ENCODE assay signal across 32 cellular contexts in the genomic region with DNA sequence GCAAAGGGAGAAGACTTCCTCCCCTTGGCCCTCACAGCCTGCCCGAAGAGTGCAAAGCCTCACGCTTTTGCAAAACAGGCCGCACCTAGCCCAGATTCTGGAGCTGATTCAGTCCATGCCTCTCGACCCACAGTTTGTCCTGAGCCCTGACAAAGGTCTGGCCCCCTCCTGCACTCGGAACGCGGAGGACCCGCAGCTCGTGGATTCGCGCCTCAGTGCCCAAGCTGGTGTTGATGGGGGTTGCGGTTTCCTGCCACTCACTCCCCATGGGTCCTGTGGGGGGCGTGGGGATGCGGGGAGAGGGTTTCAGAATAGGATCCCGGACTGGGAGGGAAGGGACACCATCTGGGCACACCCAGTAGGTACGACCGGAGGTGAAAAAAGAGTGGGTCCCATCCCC. TPM values are rescaled to one million over a fixed set of nuclear protein-coding genes. Genes with fewer than 3 reads are reported as not detected.
A peak's percentile ranks its signal among the peaks of the same experiment; 100 is the strongest.
DNase-seq lines count a peak whose midpoint lies in the region; ATAC-seq, FAIRE-seq and TF ChIP-seq lines count a peak whose summit lies in the region.
"Had no signal": no experiment of that assay in that cellular context is flagged by ENCODE, and none has a peak within 500 bp of the region (broad histone marks: within the 10 kb centered on the region; RNA-seq: fewer than 3 reads in every experiment).

No MANE protein-coding gene starts in this region.

- POLR2A ChIA-PET in WTC11 (lab: Charles Lee): interaction anchor here (0.6 to 0.9 kb wide), 3 partner anchors 9 to 518 kb away, joined by 3 to 6 read pairs (median 4); no protein-coding TSS in a partner anchor

- no peaks in the 10 kb centered on the region for H3K9me3 Mint-ChIP-seq in GM23338
- H3K9me3 Mint-ChIP-seq in WTC11: no peaks in the 10 kb centered on the region
- H3K9me3 Mint-ChIP-seq: CD4-positive, CD25-positive, alpha-beta regulatory T cell had no signal

- CTCF ChIA-PET in WTC11 (lab: Charles Lee): interaction anchor here (0.6 to 1.6 kb wide), 11 partner anchors 13 to 225 kb away, joined by 3 to 11 read pairs (median 4); no protein-coding TSS in a partner anchor

- H3K4me3 ChIP-seq in GM23338 (peak overlapping the region; percentile 82), iPS-18c (ENCODE audit: insufficient read depth, low read depth, low read length) (peak overlapping the region; percentile 84; the same call in 1 of the 2 replicates), spleen (no peak overlapping the region)
- H3K4me3 ChIP-seq: upper lobe of right lung had no signal

- H3K4me2 ChIP-seq in GM23338: peak overlapping the region; percentile 95
- H3K4me2 ChIP-seq: SK-N-SH had no signal

- peaks cover 2% of the 10 kb centered on the region for H3K9me3 ChIP-seq in iPS-18c (ENCODE audit: control insufficient read depth, insufficient read depth, low read length)
- H3K9me3 ChIP-seq in spleen: no peaks in the 10 kb centered on the region
- H3K9me3 ChIP-seq: esophagus muscularis mucosa, SK-N-SH, upper lobe of right lung had no signal

- H4K20me1 ChIP-seq in GM23338 (replicated peaks; ENCODE audit: insufficient read depth): no peaks in the 10 kb centered on the region; the same call in 1 of the 2 replicates

- peak; percentile 34 for DNase-seq in GM23338 (ENCODE audit: low spot score)
- no peak for DNase-seq in WTC11 (ENCODE audit: low spot score)
- peak; percentile 31 for DNase-seq in spleen
- DNase-seq in NCI-H446 (lab: John Stamatoyannopoulos, UW): no peak
- DNase-seq in RCC 7860 (ENCODE audit: low spot score): no peak
- DNase-seq: activated CD8-positive, alpha-beta T cell treated with anti-CD3 and anti-CD28 coated beads, Interleukin-2, amount 10 ng/mL, durations not matched to agents 7 days and 5 days; activated T-cell treated with anti-CD3 and anti-CD28 coated beads for 4 hours; DMS 273 treated with DMSO at 0.1 percent for 48 hours; foreskin keratinocyte; hippocampal formation; NCI-H1105 treated with DMSO at 0.1 percent for 48 hours; NCI-H2227 treated with DMSO at 0.1 percent for 48 hours; OCI-M1; stimulated activated CD4-positive, alpha-beta T cell treated with anti-CD3 and anti-CD28 coated beads, Interleukin-4, amount 100 ng/mL, for 1 hour; substantia nigra; T-helper 17 cell; upper lobe of right lung had no signal

- H3K27me3 ChIP-seq in GM23338 (ENCODE audit: insufficient read depth) (peaks cover 38% of the 10 kb centered on the region), spleen (replicated peaks in 1 of 7) (peaks cover 0 to 87% (median 38%) of the 10 kb centered on the region in 7 donors)

- H3K36me3 ChIP-seq in GM23338 (ENCODE audit: insufficient read depth) (peaks cover 5% of the 10 kb centered on the region; the same call in 1 of the 2 replicates), spleen (no peaks in the 10 kb centered on the region)
- H3K36me3 ChIP-seq: cardiac muscle cell, esophagus muscularis mucosa, upper lobe of right lung had no signal

- H3K4me1 ChIP-seq in GM23338 (ENCODE audit: insufficient read depth) (peaks cover 15% of the 10 kb centered on the region), spleen (peaks cover 0 to 28% (median 15%) of the 10 kb centered on the region in 6 donors)
- H3K4me1 ChIP-seq: foreskin keratinocyte, parathyroid adenoma, upper lobe of right lung had no signal

- peak overlapping the region; percentile 95 for H2AFZ ChIP-seq in GM23338
- H2AFZ ChIP-seq: parathyroid adenoma had no signal

- no peaks in the 10 kb centered on the region; the same call in 1 of the 2 replicates for H3K79me2 ChIP-seq in GM23338 (replicated peaks; ENCODE audit: insufficient read depth)
- H3K79me2 ChIP-seq: parathyroid adenoma had no signal

- FAIRE-seq in RCC 7860 (lab: Jason Lieb, UNC): no peak
- FAIRE-seq: H54 had no signal

- TF ChIP-seq POLR2A in spleen (IDR thresholded peaks at IDR 0.05) (no peak), GM18505 (IDR thresholded peaks at IDR 0.05; ENCODE audit: borderline replicate concordance, extremely low read depth, insufficient read depth, insufficient read length) (no peak)

- H3K27ac ChIP-seq in GM23338 (ENCODE audit: low read depth) (no peak overlapping the region), spleen (no peak overlapping the region)
- H3K27ac ChIP-seq: cardiac muscle cell, coronary artery, esophagus muscularis mucosa, foreskin keratinocyte, parathyroid adenoma, upper lobe of right lung had no signal

- H3K36me3 Mint-ChIP-seq in GM23338 (ENCODE audit: low read depth): peaks cover 24% of the 10 kb centered on the region
- peaks cover 21% of the 10 kb centered on the region for H3K36me3 Mint-ChIP-seq in WTC11
- H3K36me3 Mint-ChIP-seq: activated naive CD8-positive, alpha-beta T cell; CD4-positive, CD25-positive, alpha-beta regulatory T cell; naive thymus-derived CD8-positive, alpha-beta T cell had no signal

- 0 out of 2 replicates have a peak, but pooled peaks cover 4% of the 10 kb centered on the region for H3F3A ChIP-seq in GM23338 (replicated peaks; ENCODE audit: low read depth)

- intact Hi-C loops in spleen (cut with DNase I; ENCODE audit: low total_unique reads): no loop called here

- peak; percentile 1; the same call in 2 of the 3 replicates for ATAC-seq in GM23338
- no peak for ATAC-seq in WTC11
- ATAC-seq in GM18505 (IDR thresholded peaks at IDR 0.05; ENCODE audit: unreplicated experiment): no peak
- ATAC-seq: naive thymus-derived CD8-positive, alpha-beta T cell; T-helper 17 cell; upper lobe of right lung had no signal

- H3K4me1 Mint-ChIP-seq in GM23338 (peaks cover 28% of the 10 kb centered on the region), WTC11 (peaks cover 28% of the 10 kb centered on the region)
- H3K4me1 Mint-ChIP-seq: T-helper 17 cell had no signal

- 28 to 49% (median 36%) methylated on average over 13 to 17 of the region's 17 CpGs for WGBS in spleen, 5 donors

- H3K9me2 ChIP-seq in GM23338 (ENCODE audit: insufficient read depth): 0 out of 2 replicates have a peak, but pooled peaks cover 7% of the 10 kb centered on the region
- H3K9me2 ChIP-seq: SK-N-SH had no signal

- H3K27me3 Mint-ChIP-seq in GM23338 (ENCODE audit: insufficient read depth, low read depth, poor library complexity) (peaks cover 28% of the 10 kb centered on the region), WTC11 (ENCODE audit: low read depth) (peaks cover 32% of the 10 kb centered on the region)

- H3K4me3 Mint-ChIP-seq in GM23338 (peak overlapping the region; percentile 83), WTC11 (peak overlapping the region; percentile 80)
- H3K4me3 Mint-ChIP-seq: activated CD8-positive, alpha-beta T cell treated with anti-CD3 and anti-CD28 coated beads, Interleukin-2, amount 10 ng/mL, durations not matched to agents 7 days and 5 days; activated naive CD8-positive, alpha-beta T cell; CD4-positive, CD25-positive, alpha-beta regulatory T cell; T-helper 17 cell had no signal

- no peak for TF ChIP-seq CTCF in GM23338 (conservative IDR thresholded peaks at IDR 0.05; ENCODE audit: low read depth in 2 of 2)
- TF ChIP-seq CTCF in WTC11 (IDR thresholded peaks at IDR 0.05): no peak
- no peak for TF ChIP-seq CTCF in spleen (IDR thresholded peaks at IDR 0.05 in 8 of 11, conservative IDR thresholded peaks at IDR 0.05 in 3 of 11)

- H3K27ac Mint-ChIP-seq in GM23338 (no peak overlapping the region), WTC11 (no peak overlapping the region)
- H3K27ac Mint-ChIP-seq: activated CD8-positive, alpha-beta T cell treated with anti-CD3 and anti-CD28 coated beads, Interleukin-2, amount 10 ng/mL, durations not matched to agents 7 days and 5 days; activated naive CD8-positive, alpha-beta T cell; CD4-positive, CD25-positive, alpha-beta regulatory T cell; naive thymus-derived CD8-positive, alpha-beta T cell; T-helper 17 cell had no signal

TF ChIP-seq in GM23338, 12 proteins besides CTCF, POLR2A, EP300 and RAD21 (continues in another document):
- no peak for TF ChIP-seq EZH2phosphoT487 (IDR thresholded peaks at IDR 0.05; ENCODE audit: unreplicated experiment)
- no peak for TF ChIP-seq EZH2 (IDR thresholded peaks at IDR 0.05; ENCODE audit: low read depth, unreplicated experiment)
- no peak for TF ChIP-seq POLR2AphosphoS5 (IDR thresholded peaks at IDR 0.05; ENCODE audit: low read depth)
- TF ChIP-seq, protein P1, sequence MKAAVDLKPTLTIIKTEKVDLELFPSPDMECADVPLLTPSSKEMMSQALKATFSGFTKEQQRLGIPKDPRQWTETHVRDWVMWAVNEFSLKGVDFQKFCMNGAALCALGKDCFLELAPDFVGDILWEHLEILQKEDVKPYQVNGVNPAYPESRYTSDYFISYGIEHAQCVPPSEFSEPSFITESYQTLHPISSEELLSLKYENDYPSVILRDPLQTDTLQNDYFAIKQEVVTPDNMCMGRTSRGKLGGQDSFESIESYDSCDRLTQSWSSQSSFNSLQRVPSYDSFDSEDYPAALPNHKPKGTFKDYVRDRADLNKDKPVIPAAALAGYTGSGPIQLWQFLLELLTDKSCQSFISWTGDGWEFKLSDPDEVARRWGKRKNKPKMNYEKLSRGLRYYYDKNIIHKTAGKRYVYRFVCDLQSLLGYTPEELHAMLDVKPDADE (IDR thresholded peaks at IDR 0.05): no peak

RNA-seq across cellular contexts. Expression of a gene that starts 0.6 kb away (rescaled TPM):
- total RNA-seq in GM23338 (2014; rRNA removed; shearing (Covaris generic)): 127 and 156 TPM in 2 replicates
- polyA plus RNA-seq in GM23338 (2016; fragmentation: Nextera tagmentation; extraction: Ambion mirVana) (522 and 536 TPM in 2 replicates), spleen (10 to 100 TPM in 1 of 3 donors, 1 to 10 TPM in 2; 3.5 to 29.1 (median 6.3) TPM)
- total RNA-seq in WTC11 (2021) (374 to 444 TPM (median 377 TPM) in 3 replicates), spleen (100 to 1,000 TPM in 1 of 7 donors, 10 to 100 TPM in 6; 18.7 to 159 (median 30.8) TPM)
- total RNA-seq: activated CD8-positive, alpha-beta T cell treated with anti-CD3 and anti-CD28 coated beads, Interleukin-2, amount 10 ng/mL, durations not matched to agents 7 days and 5 days; CD4-positive, CD25-positive, alpha-beta regulatory T cell; esophagus muscularis mucosa; foreskin keratinocyte; HT-29; kidney epithelial cell; MCF 10A; naive thymus-derived CD8-positive, alpha-beta T cell; T-helper 17 cell; upper lobe of right lung had no signal
- polyA plus RNA-seq: aorta; CD4-positive, CD25-positive, alpha-beta regulatory T cell; foreskin keratinocyte; naive thymus-derived CD8-positive, alpha-beta T cell had no signal

RNA-seq across cellular contexts. Expression of a gene that starts 40.1 kb away (rescaled TPM):
- 47.0 and 59.4 TPM in 2 replicates for total RNA-seq in GM23338 (2014; rRNA removed; shearing (Covaris generic))
- polyA plus RNA-seq in GM23338 (2016; fragmentation: Nextera tagmentation; extraction: Ambion mirVana): 68.6 and 73.8 TPM in 2 replicates
- total RNA-seq in WTC11 (2021): 49.5 to 55.6 TPM (median 50.9 TPM) in 3 replicates
- total RNA-seq in spleen: 10 to 100 TPM; 33.3 to 60.6 (median 40.5) TPM
- 10 to 100 TPM; 41.2 to 52.3 (median 42.1) TPM for polyA plus RNA-seq in spleen

Comparison
In these comparisons a context has a peak if more than half of its experiments do, and no peak if none do; other contexts are left out.
1. DNase-seq: peak in GM23338 (single experiment) and spleen (single experiment); none in WTC11 (single experiment), NCI-H446 (0 of 2) and RCC 7860 (single experiment).
2. H3K4me3 ChIP-seq: peak in GM23338 (single experiment) and iPS-18c (single experiment); none in spleen (0 of 8).